In genomic region chr9:35313911-35314310, GRCh38 we compare ENCODE assay signal across 1 cellular context.
TF ChIP-seq lines count a peak whose summit lies in the region.

No MANE protein-coding gene starts in this region.

TF ChIP-seq in endothelial cell of umbilical vein, 7 proteins besides CTCF, POLR2A, EP300 and RAD21:
- no peak for TF ChIP-seq FOS (IDR thresholded peaks at IDR 0.05; ENCODE audit: borderline replicate concordance, insufficient read depth, low read length)
- TF ChIP-seq JUN (IDR thresholded peaks at IDR 0.05; ENCODE audit: borderline replicate concordance, insufficient read depth, insufficient read length, low read depth), result no peak
- no peak for TF ChIP-seq EZH2 (IDR thresholded peaks at IDR 0.05; ENCODE audit: borderline replicate concordance, low read depth, low read length, severe bottlenecking)
- no peak for TF ChIP-seq MAX (IDR thresholded peaks at IDR 0.05; ENCODE audit: insufficient read depth, insufficient read length)
- no peak for TF ChIP-seq GATA2 (IDR thresholded peaks at IDR 0.05; ENCODE audit: insufficient read depth, insufficient read length, low read depth, low read length)
- TF ChIP-seq POLR2AphosphoS5 (IDR thresholded peaks at IDR 0.05; ENCODE audit: insufficient read depth, low read depth, low read length), result no peak
- TF ChIP-seq MYC (IDR thresholded peaks at IDR 0.05; ENCODE audit: low read depth, low read length), result no peak
